Comparison of ENCODE assay signal across 1 cellular context in genomic region chr1:28280501-28280900, GRCh38.
TF ChIP-seq lines count a peak whose summit lies in the region.

No MANE protein-coding gene starts in this region.

TF ChIP-seq in endothelial cell of umbilical vein, 7 proteins besides CTCF, POLR2A, EP300 and RAD21:
- TF ChIP-seq POLR2AphosphoS5 (IDR thresholded peaks at IDR 0.05; ENCODE audit: insufficient read depth, low read depth, low read length) (no peak), MYC (IDR thresholded peaks at IDR 0.05; ENCODE audit: low read depth, low read length) (no peak), GATA2 (IDR thresholded peaks at IDR 0.05; ENCODE audit: insufficient read depth, insufficient read length, low read depth, low read length) (no peak)
